Comparison of ENCODE assay signal across 8 cellular contexts in the genomic region with DNA sequence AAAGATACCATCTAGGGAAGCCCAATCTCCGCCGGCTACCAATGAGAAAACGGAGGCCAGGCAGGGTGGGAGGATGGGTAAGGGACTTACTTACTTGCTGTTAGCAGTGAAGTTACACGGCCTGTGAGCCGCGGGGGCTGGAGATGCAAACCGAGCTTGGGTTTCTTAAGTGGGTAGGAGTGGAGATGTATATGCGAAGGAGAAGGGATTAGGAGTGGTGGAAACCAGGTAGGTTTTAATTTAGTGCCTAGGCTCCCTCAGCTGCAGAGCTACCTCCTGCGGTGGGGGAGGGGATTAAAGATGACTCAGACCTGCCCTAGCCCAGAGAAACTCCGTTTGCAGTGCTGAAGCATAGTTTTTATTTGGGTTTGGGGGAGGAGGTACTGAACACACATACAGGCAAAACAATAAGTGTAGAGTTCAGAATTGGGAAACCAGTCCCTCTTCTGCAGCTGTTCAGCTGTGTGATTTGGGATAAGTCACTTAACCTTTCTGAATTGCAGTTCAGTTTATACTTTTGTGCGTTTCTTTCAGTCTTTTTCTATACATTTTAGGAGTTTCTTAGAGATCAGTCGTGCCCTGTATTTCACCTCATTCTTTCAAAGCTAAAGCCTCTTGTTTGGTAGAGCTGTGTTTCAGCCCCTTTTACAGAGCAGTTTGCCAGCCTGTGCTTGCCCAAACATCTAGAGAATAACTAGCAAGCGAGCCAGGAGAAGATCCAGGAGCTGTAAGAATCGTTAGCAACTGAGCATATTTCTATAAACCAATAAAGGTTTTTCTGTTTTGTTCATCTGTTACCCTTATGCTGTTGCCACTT.
DNase-seq lines count a peak whose midpoint lies in the region; ATAC-seq and TF ChIP-seq lines count a peak whose summit lies in the region.

No MANE protein-coding gene starts in this region.

- TF ChIP-seq CTCF in C4-2B (conservative IDR thresholded peaks at IDR 0.05) (no peak), astrocyte of the cerebellum (IDR thresholded peaks at IDR 0.05; ENCODE audit: low read depth, low read length, missing control alignments) (no peak)

- peak overlapping the region; percentile 76 for H3K4me3 ChIP-seq in astrocyte of the cerebellum (ENCODE audit: low read depth, low read length)

- no peaks in the 10 kb centered on the region for H3K9me3 Mint-ChIP-seq in T-helper 1 cell treated with Interleukin-12 subunit alpha and Interleukin-12 subunit beta and Interleukin-4 antibody, amounts not matched to agents 30 μg/mL and 1 μg/mL, for 36 hours

- no peak for DNase-seq in astrocyte of the cerebellum (ENCODE audit: low read depth)
- peak; percentile 55 for DNase-seq in iPS-NIHi7 (ENCODE audit: extremely low spot score)
- peak; percentile 38 to 47 for DNase-seq in stimulated activated CD4-positive, alpha-beta T cell treated with anti-CD3 and anti-CD28 coated beads, Interleukin-1b, Interleukin-23, amount 100 ng/mL, for 1 hour (ENCODE audit: low read depth in 2 of 2)

- peak overlapping the region; percentile 88 for H3K27ac ChIP-seq in C4-2B

- peak overlapping the region; percentile 95 for H3K27ac Mint-ChIP-seq in T-helper 1 cell treated with Interleukin-12 subunit alpha and Interleukin-12 subunit beta and Interleukin-4 antibody, amounts not matched to agents 30 μg/mL and 1 μg/mL, for 36 hours

- peaks cover 36% of the 10 kb centered on the region for H3K4me1 Mint-ChIP-seq in T-helper 1 cell treated with Interleukin-12 subunit alpha and Interleukin-12 subunit beta and Interleukin-4 antibody, amounts not matched to agents 30 μg/mL and 1 μg/mL, for 36 hours (ENCODE audit: low read depth)

- in situ Hi-C loops in astrocyte of the cerebellum (cut with HindIII; ENCODE audit: low sequenced_read_pairs): loop anchor here (5.0 kb wide), 1 partner anchor 35 kb away; no protein-coding TSS in a partner anchor

- H3K4me3 Mint-ChIP-seq in T-helper 1 cell treated with Interleukin-12 subunit alpha and Interleukin-12 subunit beta and Interleukin-4 antibody, amounts not matched to agents 30 μg/mL and 1 μg/mL, for 36 hours: peak overlapping the region; percentile 90

- ATAC-seq in HG03135 (IDR thresholded peaks at IDR 0.05; ENCODE audit: unreplicated experiment): peak; percentile 2
- no peak for ATAC-seq in GM19455 (IDR thresholded peaks at IDR 0.05; ENCODE audit: unreplicated experiment)
- no peak for ATAC-seq in HG02678 (IDR thresholded peaks at IDR 0.05; ENCODE audit: unreplicated experiment)

- H3K36me3 Mint-ChIP-seq in T-helper 1 cell treated with Interleukin-12 subunit alpha and Interleukin-12 subunit beta and Interleukin-4 antibody, amounts not matched to agents 30 μg/mL and 1 μg/mL, for 36 hours (ENCODE audit: low read depth): peaks cover 12% of the 10 kb centered on the region

- no peaks in the 10 kb centered on the region for H3K27me3 Mint-ChIP-seq in T-helper 1 cell treated with Interleukin-12 subunit alpha and Interleukin-12 subunit beta and Interleukin-4 antibody, amounts not matched to agents 30 μg/mL and 1 μg/mL, for 36 hours (ENCODE audit: low read depth)
